Comparison of ENCODE assay signal across 8 cellular contexts in the genomic region with DNA sequence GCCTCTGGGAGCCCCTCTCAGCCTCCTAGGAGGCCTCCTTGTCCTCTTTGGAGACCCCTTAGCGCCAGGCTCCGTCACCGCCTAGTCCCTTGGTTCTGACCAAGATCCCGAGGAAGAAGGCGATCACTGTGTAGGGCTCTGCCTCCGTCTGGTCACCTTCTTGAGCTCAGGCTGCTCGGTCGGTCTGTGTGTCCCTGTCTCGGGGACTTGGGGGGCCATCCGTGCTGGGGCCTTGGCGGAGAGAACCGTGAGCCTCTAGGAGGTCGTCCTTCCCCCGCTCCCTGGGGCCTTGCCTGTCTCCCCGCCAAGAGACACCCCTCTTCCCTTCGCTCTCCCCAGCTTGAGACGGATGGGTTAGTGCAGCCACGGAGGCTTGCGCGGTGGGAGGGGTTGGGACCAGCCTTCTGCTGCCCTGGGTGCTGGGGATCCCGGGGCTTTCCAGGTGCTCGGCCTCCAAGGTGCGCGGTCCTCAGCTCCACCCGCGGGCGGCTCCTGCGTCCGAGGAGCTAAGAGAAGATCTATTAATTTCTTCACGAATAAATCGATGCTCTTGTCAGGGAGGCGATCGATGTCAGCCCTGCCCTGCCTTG. TPM values are rescaled to one million over a fixed set of nuclear protein-coding genes. Genes with fewer than 3 reads are reported as not detected.
DNase-seq lines count a peak whose midpoint lies in the region; ATAC-seq and TF ChIP-seq lines count a peak whose summit lies in the region.

No MANE protein-coding gene starts in this region.

- H3K36me3 ChIP-seq in BLaER1 treated with 17β-estradiol and CSF1 and Interleukin-3, amounts not matched to agents 10 nM and 100 nM = no peaks in the 10 kb centered on the region
- no peaks in the 10 kb centered on the region for H3K36me3 ChIP-seq in left ventricle myocardium inferior
- H3K36me3 ChIP-seq in smooth muscle cell (ENCODE audit: low read depth) = no peaks in the 10 kb centered on the region

- peak; percentile 20 for ATAC-seq in activated T-helper 17 cell treated with anti-CD3 and anti-CD28 coated beads, Interleukin-2, amount 50 U/mL, for 72 hours (replicated peaks)
- ATAC-seq in HG03342 (IDR thresholded peaks at IDR 0.05; ENCODE audit: unreplicated experiment) = no peak
- no peak for ATAC-seq in HG02973 (IDR thresholded peaks at IDR 0.05; ENCODE audit: unreplicated experiment)
- ATAC-seq in HG02798 (IDR thresholded peaks at IDR 0.05; ENCODE audit: poor library complexity, unreplicated experiment) = no peak

- H3K9ac ChIP-seq in BLaER1 treated with 17β-estradiol and CSF1 and Interleukin-3, amounts not matched to agents 10 nM and 100 nM = peak overlapping the region in 6 of 11 experiments; percentile 5 to 72 (median 57); a peak in 8 of 22 replicates
- no peak overlapping the region for H3K9ac ChIP-seq in smooth muscle cell (ENCODE audit: low read depth)

- H3K27ac Mint-ChIP-seq in activated T-helper 17 cell treated with anti-CD3 and anti-CD28 coated beads, Interleukin-2, amount 50 U/mL, for 72 hours = no peak overlapping the region

- no peak for DNase-seq in HFF-Myc (ENCODE audit: extremely low read depth, low read depth)
- no peak for DNase-seq in left ventricle myocardium inferior
- no peak for DNase-seq in smooth muscle cell (lab: John Stamatoyannopoulos, UW; ENCODE audit: unreplicated experiment)

- no peaks in the 10 kb centered on the region for H3K79me2 ChIP-seq in smooth muscle cell (ENCODE audit: low read depth)

- no peaks in the 10 kb centered on the region for H3K9me3 ChIP-seq in BLaER1 treated with 17β-estradiol and CSF1 and Interleukin-3, amounts not matched to agents 10 nM and 100 nM (replicated peaks in 1 of 11)
- H3K9me3 ChIP-seq in left ventricle myocardium inferior (replicated peaks) = no peaks in the 10 kb centered on the region
- H3K9me3 ChIP-seq in smooth muscle cell (replicated peaks; ENCODE audit: low read depth) = no peaks in the 10 kb centered on the region

- peaks cover 4% of the 10 kb centered on the region for H3F3A ChIP-seq in smooth muscle cell (ENCODE audit: low read depth)

- peak overlapping the region; percentile 82 for H3K4me3 Mint-ChIP-seq in activated T-helper 17 cell treated with anti-CD3 and anti-CD28 coated beads, Interleukin-2, amount 50 U/mL, for 72 hours

- H3K4me3 ChIP-seq in BLaER1 treated with 17β-estradiol and CSF1 and Interleukin-3, amounts not matched to agents 10 nM and 100 nM = peak overlapping the region; percentile 47 to 69 (median 58)
- H3K4me3 ChIP-seq in HFF-Myc (replicated peaks; ENCODE audit: low read depth, low read length) (peak overlapping the region; percentile 28), left ventricle myocardium inferior (peak overlapping the region; percentile 63), smooth muscle cell (peak overlapping the region; percentile 57)

- peaks cover 66 to 70% (median 68%) of the 10 kb centered on the region in 11 experiments for H3K27me3 ChIP-seq in BLaER1 treated with 17β-estradiol and CSF1 and Interleukin-3, amounts not matched to agents 10 nM and 100 nM
- H3K27me3 ChIP-seq in left ventricle myocardium inferior (ENCODE audit: low read depth) (peaks cover 79% of the 10 kb centered on the region), smooth muscle cell (ENCODE audit: low read depth) (peaks cover 14% of the 10 kb centered on the region)

- peaks cover 0 to 27% (median 13%) of the 10 kb centered on the region in 11 experiments; a peak in 12 of 22 replicates for H4K20me1 ChIP-seq in BLaER1 treated with 17β-estradiol and CSF1 and Interleukin-3, amounts not matched to agents 10 nM and 100 nM
- H4K20me1 ChIP-seq in smooth muscle cell (ENCODE audit: low read depth) = no peaks in the 10 kb centered on the region

- peaks cover 39 to 69% (median 62%) of the 10 kb centered on the region in 10 experiments for H3K4me1 ChIP-seq in BLaER1 treated with 17β-estradiol and CSF1 and Interleukin-3, amounts not matched to agents 10 nM and 100 nM
- peaks cover 39% of the 10 kb centered on the region for H3K4me1 ChIP-seq in left ventricle myocardium inferior
- H3K4me1 ChIP-seq in smooth muscle cell (ENCODE audit: low read depth) = peaks cover 29% of the 10 kb centered on the region

- 6% methylated on average over 32 of the region's 33 CpGs for WGBS in smooth muscle cell (ENCODE audit: low lambda C conversion rate)

- H3K9me3 Mint-ChIP-seq in activated T-helper 17 cell treated with anti-CD3 and anti-CD28 coated beads, Interleukin-2, amount 50 U/mL, for 72 hours = no peaks in the 10 kb centered on the region

- H2AFZ ChIP-seq in smooth muscle cell (ENCODE audit: low read depth) = peak overlapping the region; percentile 67

- intact Hi-C loops in left ventricle myocardium inferior (cut with micrococcal nuclease) = loop anchor here (10.0 kb wide), 1 partner anchor 65 kb away; no protein-coding TSS in a partner anchor

- peaks cover 45% of the 10 kb centered on the region for H3K27me3 Mint-ChIP-seq in activated T-helper 17 cell treated with anti-CD3 and anti-CD28 coated beads, Interleukin-2, amount 50 U/mL, for 72 hours

- TF ChIP-seq CTCF in HFF-Myc (IDR thresholded peaks at IDR 0.05; ENCODE audit: low read depth, low read length, missing control alignments) (no peak), left ventricle myocardium inferior (IDR thresholded peaks at IDR 0.05; ENCODE audit: borderline replicate concordance) (no peak), smooth muscle cell (IDR thresholded peaks at IDR 0.05; ENCODE audit: borderline replicate concordance, insufficient read depth, poor library complexity, severe bottlenecking) (no peak)

- H3K4me2 ChIP-seq in BLaER1 treated with 17β-estradiol and CSF1 and Interleukin-3, amounts not matched to agents 10 nM and 100 nM = peak overlapping the region; percentile 84 to 98 (median 96)
- H3K4me2 ChIP-seq in smooth muscle cell = peak overlapping the region; percentile 96

- no peak overlapping the region for H3K27ac ChIP-seq in BLaER1 treated with 17β-estradiol and CSF1 and Interleukin-3, amounts not matched to agents 10 nM and 100 nM
- H3K27ac ChIP-seq in left ventricle myocardium inferior (replicated peaks) = peak overlapping the region; percentile 59
- H3K27ac ChIP-seq in smooth muscle cell (ENCODE audit: low read depth) = no peak overlapping the region

- H3K4me1 Mint-ChIP-seq in activated T-helper 17 cell treated with anti-CD3 and anti-CD28 coated beads, Interleukin-2, amount 50 U/mL, for 72 hours = peaks cover 25% of the 10 kb centered on the region

- H3K36me3 Mint-ChIP-seq in activated T-helper 17 cell treated with anti-CD3 and anti-CD28 coated beads, Interleukin-2, amount 50 U/mL, for 72 hours (ENCODE audit: low read depth) = no peaks in the 10 kb centered on the region

RNA-seq across cellular contexts. Expression of a gene that starts 0.7 kb away (rescaled TPM):
- total RNA-seq in activated T-helper 17 cell treated with anti-CD3 and anti-CD28 coated beads, Interleukin-2, amount 50 U/mL, for 72 hours = under 1 TPM; 0.04 to 0.66 TPM
- total RNA-seq in left ventricle myocardium inferior (0.41 TPM), smooth muscle cell (0.09 and 0.36 TPM in 2 replicates)
- 0.45 and 0.67 TPM in 2 replicates for polyA plus RNA-seq in smooth muscle cell

RNA-seq across cellular contexts. Expression of a gene that starts 1.0 kb away (rescaled TPM):
- 10 to 100 TPM in 1 of 2 donors, 1 to 10 TPM in 1; 2.5 to 13.3 TPM for total RNA-seq in activated T-helper 17 cell treated with anti-CD3 and anti-CD28 coated beads, Interleukin-2, amount 50 U/mL, for 72 hours
- total RNA-seq in left ventricle myocardium inferior (1.0 TPM), smooth muscle cell (0.85 and 1.2 TPM in 2 replicates)
- polyA plus RNA-seq in smooth muscle cell = 3.6 and 5.3 TPM in 2 replicates

RNA-seq across cellular contexts. Expression of a gene that starts 33.9 kb away (rescaled TPM):
- not detected for total RNA-seq in activated T-helper 17 cell treated with anti-CD3 and anti-CD28 coated beads, Interleukin-2, amount 50 U/mL, for 72 hours
- 7.1 TPM for total RNA-seq in left ventricle myocardium inferior
- total RNA-seq in smooth muscle cell = 2.3 and 2.7 TPM in 2 replicates
- 3.7 and 4.4 TPM in 2 replicates for polyA plus RNA-seq in smooth muscle cell

RNA-seq across cellular contexts. Expression of a gene that starts 43.0 kb away (rescaled TPM):
- 100 to 1,000 TPM; 173 to 257 TPM for total RNA-seq in activated T-helper 17 cell treated with anti-CD3 and anti-CD28 coated beads, Interleukin-2, amount 50 U/mL, for 72 hours
- total RNA-seq in left ventricle myocardium inferior = 0.88 TPM
- total RNA-seq in smooth muscle cell = 10.2 and 14.4 TPM in 2 replicates
- polyA plus RNA-seq in smooth muscle cell = 36.9 and 38.2 TPM in 2 replicates
